In the genomic region with DNA sequence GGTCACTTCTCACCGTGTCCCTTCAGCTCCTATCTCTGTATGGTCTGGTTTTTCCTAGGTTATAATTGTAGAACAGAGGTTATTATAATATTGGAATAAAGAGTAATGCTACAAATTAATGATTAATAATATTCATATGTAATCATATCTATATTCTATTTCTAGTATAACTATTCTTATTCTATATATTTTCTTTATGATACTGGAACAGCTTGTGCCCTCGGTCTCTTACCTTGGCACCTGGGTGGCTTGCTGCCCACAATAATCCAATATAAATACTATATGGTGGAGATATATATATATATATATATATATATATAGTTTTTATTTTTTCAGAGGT, we compare ENCODE assay signal across 9 cellular contexts. TPM values are rescaled to one million over a fixed set of nuclear protein-coding genes. Genes with fewer than 3 reads are reported as not detected.
DNase-seq lines count a peak whose midpoint lies in the region; ATAC-seq, FAIRE-seq and TF ChIP-seq lines count a peak whose summit lies in the region.
"Not testable (repeated sequence)": the region's sequence is repeated elsewhere in the genome, so short reads cannot be mapped to it uniquely, and the experiment has no call there.
"Had no signal": no experiment of that assay in that cellular context is flagged by ENCODE, and none has a peak within 500 bp of the region (broad histone marks: within the 10 kb centered on the region; RNA-seq: fewer than 3 reads in every experiment).

No MANE protein-coding gene starts in this region.

- H3K36me3 Mint-ChIP-seq in CD4-positive, alpha-beta memory T cell; IgD-negative memory B cell; activated T-cell treated with anti-CD3 and anti-CD28 coated beads, Interleukin-2, amount 50 U/mL, for 4 hours (ENCODE audit: insufficient read depth); chondrocyte (ENCODE audit: low read depth): not testable (repeated sequence)

- H3K27me3 Mint-ChIP-seq in CD4-positive, alpha-beta memory T cell; chondrocyte (ENCODE audit: low read depth): not testable (repeated sequence)
- H3K27me3 Mint-ChIP-seq in IgD-negative memory B cell: peaks cover 11% of the 10 kb centered on the region
- peaks cover 13% of the 10 kb centered on the region for H3K27me3 Mint-ChIP-seq in activated T-cell treated with anti-CD3 and anti-CD28 coated beads, Interleukin-2, amount 50 U/mL, for 4 hours (ENCODE audit: low read depth)

- H3K36me3 ChIP-seq in CD4-positive, alpha-beta memory T cell (ENCODE audit: insufficient read depth, low read length); pancreas: not testable (repeated sequence)

- not testable (repeated sequence) for H3K4me1 ChIP-seq in CD4-positive, alpha-beta memory T cell (ENCODE audit: insufficient read depth, low read length); pancreas

- not testable (repeated sequence) for H3K9me3 Mint-ChIP-seq in CD4-positive, alpha-beta memory T cell; IgD-negative memory B cell; activated T-cell treated with anti-CD3 and anti-CD28 coated beads, Interleukin-2, amount 50 U/mL, for 4 hours; chondrocyte (ENCODE audit: low read depth)

- H3K4me3 Mint-ChIP-seq in CD4-positive, alpha-beta memory T cell: peak overlapping the region; percentile 72 to 85 (median 80)
- H3K4me3 Mint-ChIP-seq in IgD-negative memory B cell: peak overlapping the region; percentile 62 to 88 (median 82)
- H3K4me3 Mint-ChIP-seq in activated T-cell treated with anti-CD3 and anti-CD28 coated beads, Interleukin-2, amount 50 U/mL, for 4 hours: peak overlapping the region; percentile 69
- H3K4me3 Mint-ChIP-seq in chondrocyte (ENCODE audit: unreplicated experiment): not testable (repeated sequence)

- peak; percentile 38 for FAIRE-seq in RCC 7860 (lab: Jason Lieb, UNC)
- FAIRE-seq in islet of Langerhans (lab: Jason Lieb, UNC): peak; percentile 55
- peak; percentile 87 for FAIRE-seq in pancreas (lab: Jason Lieb, UNC)

- intact Hi-C loops in CD4-positive, alpha-beta memory T cell (cut with micrococcal nuclease); pancreas (cut with DNase I): not testable (repeated sequence)

- peak overlapping the region in 1 of 7 donors; percentile 61 for H3K27ac Mint-ChIP-seq in CD4-positive, alpha-beta memory T cell
- peak overlapping the region; percentile 46 to 95 (median 92) for H3K27ac Mint-ChIP-seq in IgD-negative memory B cell
- H3K27ac Mint-ChIP-seq in chondrocyte (ENCODE audit: unreplicated experiment): not testable (repeated sequence)

- H3K27ac ChIP-seq in CD4-positive, alpha-beta memory T cell (ENCODE audit: low read depth, low read length): not testable (repeated sequence)
- peak overlapping the region in 1 of 4 donors; percentile 64 for H3K27ac ChIP-seq in pancreas

- CTCF ChIA-PET in CD4-positive, alpha-beta memory T cell (lab: Charles Lee; ENCODE audit: partially characterized antibody): interaction anchor here (1.0 to 1.2 kb wide), 3 partner anchors 13 to 1470 kb away, joined by 3 read pairs; a partner anchor contains a TSS

- peaks cover 0 to 17% (median 4%) of the 10 kb centered on the region in 4 donors for H3K4me1 Mint-ChIP-seq in CD4-positive, alpha-beta memory T cell
- H3K4me1 Mint-ChIP-seq in IgD-negative memory B cell (peaks cover 11 to 16% (median 15%) of the 10 kb centered on the region in 3 donors), chondrocyte (ENCODE audit: low read depth) (peaks cover 30% of the 10 kb centered on the region)
- not testable (repeated sequence) for H3K4me1 Mint-ChIP-seq in activated T-cell treated with anti-CD3 and anti-CD28 coated beads, Interleukin-2, amount 50 U/mL, for 4 hours (ENCODE audit: low read depth)

- not testable (repeated sequence) for H3K4me3 ChIP-seq in CD4-positive, alpha-beta memory T cell (ENCODE audit: low read length in 2 of 2)
- peak overlapping the region in 2 of 4 donors; percentile 44 to 63 for H3K4me3 ChIP-seq in pancreas

- not testable (repeated sequence) for H3K9me3 ChIP-seq in CD4-positive, alpha-beta memory T cell (ENCODE audit: control insufficient read depth in 1 of 2, low read length in 2 of 2); pancreas

- POLR2A ChIA-PET in CD4-positive, alpha-beta memory T cell (lab: Charles Lee; ENCODE audit: partially characterized antibody): not testable (repeated sequence)

- H3K27me3 ChIP-seq in CD4-positive, alpha-beta memory T cell (ENCODE audit: insufficient read depth, low read length); pancreas: not testable (repeated sequence)

- DNase-seq in CD4-positive, alpha-beta memory T cell; RCC 7860 (ENCODE audit: low spot score); activated T-cell treated with anti-CD3 and anti-CD28 coated beads, Interleukin-2, amount 50 U/mL, for 4 hours; chondrocyte (ENCODE audit: low spot score); pancreas: not testable (repeated sequence)

- 50 to 55% methylated on average over 2 of the region's 2 CpGs for WGBS in pancreas, 2 donors

- ATAC-seq in activated T-cell treated with anti-CD3 and anti-CD28 coated beads, Interleukin-2, amount 50 U/mL, for 4 hours; pancreas: not testable (repeated sequence)

- peak; percentile 65 for TF ChIP-seq CTCF in chondrocyte (IDR thresholded peaks at IDR 0.05)
- not testable (repeated sequence) for TF ChIP-seq CTCF in pancreas (IDR thresholded peaks at IDR 0.05)

RNA-seq across cellular contexts. Expression of a gene that starts 5.6 kb away (rescaled TPM):
- not detected for total RNA-seq in CD4-positive, alpha-beta memory T cell
- polyA plus RNA-seq in CD4-positive, alpha-beta memory T cell: not detected
- polyA plus RNA-seq in IgD-negative memory B cell: not detected
- total RNA-seq in activated T-cell treated with anti-CD3 and anti-CD28 coated beads, Interleukin-2, amount 50 U/mL, for 4 hours: not detected
- total RNA-seq in chondrocyte: 10.7 to 38.1 TPM (median 10.7 TPM) in 3 replicates
- total RNA-seq in pancreas: 1 to 10 TPM in 1 of 6 donors, under 1 TPM in 5; 0.19 to 2.5 (median 0.54) TPM
- polyA plus RNA-seq in pancreas: under 1 TPM; 0.61 to 0.75 TPM
- total RNA-seq: activated T-helper 1 cell treated with anti-CD3 and anti-CD28 coated beads, Interleukin-12 subunit alpha, Interleukin-12 subunit beta, Interleukin-2, Interleukin-4 antibody, amounts not matched to agents 30 ng/mL and 10 ng/mL and 1 ng/mL, durations not matched to agents 14 hours and 24 hours and 36 hours; left lobe of liver had no signal
